Comparison of ENCODE assay signal across 8 cellular contexts in the genomic region with DNA sequence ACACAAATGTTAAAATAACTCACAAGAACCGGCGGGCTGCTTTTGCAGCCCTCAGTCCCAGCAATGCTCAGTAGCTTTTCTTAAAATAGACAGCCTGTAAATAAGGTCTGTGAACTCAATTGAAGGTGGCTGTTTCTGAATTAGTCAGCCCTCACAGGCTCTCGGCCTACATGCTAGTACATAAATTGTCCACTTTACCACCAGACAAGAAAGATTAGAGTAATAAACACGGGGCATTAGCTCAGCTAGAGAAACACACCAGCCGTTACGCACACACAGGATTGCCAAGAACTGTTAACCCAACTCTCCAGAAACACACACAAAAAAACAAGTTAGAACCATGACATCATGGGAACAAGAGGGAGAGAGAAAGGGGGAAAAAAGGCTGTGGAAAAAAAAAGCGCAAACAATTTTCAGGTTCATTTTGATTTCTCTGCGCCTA.
A peak's percentile ranks its signal among the peaks of the same experiment; 100 is the strongest.
DNase-seq lines count a peak whose midpoint lies in the region; ATAC-seq and TF ChIP-seq lines count a peak whose summit lies in the region.

No MANE protein-coding gene starts in this region.

- no peaks in the 10 kb centered on the region for H3K9me3 ChIP-seq in upper lobe of left lung

- ATAC-seq in GM18861 (IDR thresholded peaks at IDR 0.05; ENCODE audit: unreplicated experiment): peak; percentile 99
- ATAC-seq in HG02610 (IDR thresholded peaks at IDR 0.05; ENCODE audit: unreplicated experiment): peak; percentile 98
- peak in 1 of 2 donors; percentile 80 for ATAC-seq in upper lobe of left lung (ENCODE audit: low FRiP score in 2 of 2)
- ATAC-seq in left colon: no peak

- no peak for TF ChIP-seq EP300 in upper lobe of left lung (IDR thresholded peaks at IDR 0.05)

- TF ChIP-seq POLR2A in upper lobe of left lung (IDR thresholded peaks at IDR 0.05): no peak

- H3K27ac ChIP-seq in layer of hippocampus (ENCODE audit: low read depth, low read length) (peak overlapping the region; percentile 91), upper lobe of left lung (peak overlapping the region; percentile 40 to 70 (median 56))

- intact Hi-C loops in left colon (cut with DNase I, micrococcal nuclease): no loop called here

- 57 to 59% methylated on average over 8 of the region's 8 CpGs for WGBS in upper lobe of left lung, 2 donors

- DNase-seq in NCI-H774 (lab: John Stamatoyannopoulos, UW): peak; percentile 8
- no peak for DNase-seq in upper lobe of left lung
- DNase-seq in NK-92 (lab: John Stamatoyannopoulos, UW; ENCODE audit: unreplicated experiment): no peak
- no peak for DNase-seq in RPMI8226
- DNase-seq in left colon: no peak

- TF ChIP-seq CTCF in upper lobe of left lung (IDR thresholded peaks at IDR 0.05): no peak

- H3K4me3 ChIP-seq in upper lobe of left lung: peak overlapping the region in 1 of 4 donors; percentile 2

- peaks cover 24 to 61% (median 41%) of the 10 kb centered on the region in 4 donors for H3K4me1 ChIP-seq in upper lobe of left lung

- H3K36me3 ChIP-seq in upper lobe of left lung: no peaks in the 10 kb centered on the region

- no peaks in the 10 kb centered on the region for H3K27me3 ChIP-seq in layer of hippocampus (ENCODE audit: control insufficient read depth, insufficient read depth, low read length)
- no peaks in the 10 kb centered on the region for H3K27me3 ChIP-seq in upper lobe of left lung
